Comparison of ENCODE assay signal across 8 cellular contexts in the genomic region with DNA sequence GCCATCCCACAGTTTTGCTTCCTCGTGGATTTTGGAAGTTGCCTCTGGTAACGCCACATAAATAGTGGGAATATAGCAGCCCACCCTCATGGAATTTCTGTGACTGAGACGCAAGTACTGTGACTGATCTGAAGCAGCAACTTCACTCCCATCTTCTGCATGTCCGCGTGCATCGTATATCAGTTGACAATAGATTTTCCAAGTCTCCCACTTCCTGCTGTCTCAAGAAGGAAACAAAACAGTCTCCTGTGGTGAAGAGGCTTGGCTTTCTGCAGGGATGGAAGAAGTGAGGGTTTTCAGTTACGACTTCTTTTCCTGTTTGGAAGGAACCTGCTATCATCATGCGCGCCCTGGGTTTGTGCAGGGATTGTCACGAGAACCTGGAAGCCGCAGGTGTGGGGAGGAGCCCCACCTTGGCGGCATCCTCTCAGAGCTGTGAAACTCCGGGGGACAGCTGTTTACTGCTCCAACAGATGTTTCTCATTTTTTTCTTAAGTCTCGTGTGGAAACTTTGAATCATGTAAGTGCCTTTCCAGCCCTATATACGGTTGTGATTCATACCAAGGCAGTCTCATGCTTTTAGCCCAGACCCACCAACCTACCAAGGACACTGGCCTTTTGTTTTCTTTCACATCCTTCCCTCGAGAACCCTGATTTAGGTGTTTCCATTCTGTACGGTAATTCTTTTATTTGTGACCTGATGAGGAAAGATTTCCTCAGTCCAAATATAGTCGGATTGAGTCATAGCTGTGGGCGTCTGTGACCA. TPM values are rescaled to one million over a fixed set of nuclear protein-coding genes. Genes with fewer than 3 reads are reported as not detected.
A peak's percentile ranks its signal among the peaks of the same experiment; 100 is the strongest.
DNase-seq lines count a peak whose midpoint lies in the region; ATAC-seq, FAIRE-seq and TF ChIP-seq lines count a peak whose summit lies in the region.

No MANE protein-coding gene starts in this region.

- no peaks in the 10 kb centered on the region for H3K27me3 ChIP-seq in BLaER1
- H3K27me3 ChIP-seq in ascending aorta, result no peaks in the 10 kb centered on the region

- no peak for ATAC-seq in GM18861 (IDR thresholded peaks at IDR 0.05; ENCODE audit: unreplicated experiment)

- intact Hi-C loops in ascending aorta (cut with DNase I), result loop anchor here (5.0 kb wide), 1 partner anchor 138 kb away; no protein-coding TSS in a partner anchor

- no peaks in the 10 kb centered on the region for H3K27me3 Mint-ChIP-seq in osteocyte (ENCODE audit: unreplicated experiment)

- peaks cover 23% of the 10 kb centered on the region for H3K4me1 Mint-ChIP-seq in osteocyte (ENCODE audit: unreplicated experiment)

- H3K4me1 ChIP-seq in BLaER1 (peaks cover 55% of the 10 kb centered on the region), ascending aorta (no peaks in the 10 kb centered on the region)

- TF ChIP-seq CTCF in osteocyte (IDR thresholded peaks at IDR 0.05) (no peak), ascending aorta (IDR thresholded peaks at IDR 0.05) (no peak)

- no peak overlapping the region for H3K4me3 ChIP-seq in BLaER1
- no peak overlapping the region for H3K4me3 ChIP-seq in ascending aorta

- FAIRE-seq in GM19239 (lab: Jason Lieb, UNC), result no peak

- H3K9me3 Mint-ChIP-seq in osteocyte (ENCODE audit: unreplicated experiment), result no peaks in the 10 kb centered on the region

- peak overlapping the region; percentile 81 for H3K4me2 ChIP-seq in BLaER1

- H3K36me3 Mint-ChIP-seq in osteocyte (ENCODE audit: unreplicated experiment), result no peaks in the 10 kb centered on the region

- peak overlapping the region; percentile 75 for H3K9ac ChIP-seq in BLaER1

- H3K27ac ChIP-seq in BLaER1 (peak overlapping the region; percentile 86), ascending aorta (no peak overlapping the region)

- H3K4me3 Mint-ChIP-seq in osteocyte (ENCODE audit: unreplicated experiment), result no peak overlapping the region

- H3K36me3 ChIP-seq in BLaER1, result peaks cover 4% of the 10 kb centered on the region; the same call in 1 of the 2 replicates
- no peaks in the 10 kb centered on the region for H3K36me3 ChIP-seq in ascending aorta

- peaks cover 10% of the 10 kb centered on the region for H3K9me3 ChIP-seq in BLaER1
- peaks cover 0 to 3% of the 10 kb centered on the region in 2 donors for H3K9me3 ChIP-seq in ascending aorta

- DNase-seq in NOMO-1 treated with dmso at 0.1 percent for 144 hours (lab: John Stamatoyannopoulos, UW; ENCODE audit: unreplicated experiment) (peak; percentile 24), amniotic stem cell (lab: John Stamatoyannopoulos, UW) (peak; percentile 68), osteocyte (ENCODE audit: extremely low spot score, unreplicated experiment) (no peak), GM19239 (ENCODE audit: insufficient read length, low spot score) (no peak), NCI-H146 (lab: John Stamatoyannopoulos, UW) (no peak), ascending aorta (ENCODE audit: low spot score in 2 of 2) (no peak)

- H4K20me1 ChIP-seq in BLaER1, result no peaks in the 10 kb centered on the region

- H3K27ac Mint-ChIP-seq in osteocyte (ENCODE audit: unreplicated experiment), result peak overlapping the region; percentile 85

RNA-seq across cellular contexts. Expression of gene WIPI1, which starts 57.5 kb away (rescaled TPM):
- total RNA-seq in osteocyte, result 74.5 and 78.1 TPM in 2 replicates
- 18.0 TPM for total RNA-seq in ascending aorta

Comparison
In these comparisons a context has a peak if more than half of its experiments do, and no peak if none do; other contexts are left out.
1. DNase-seq: peak in NOMO-1 treated with dmso at 0.1 percent for 144 hours (single experiment) and amniotic stem cell (single experiment); none in osteocyte (single experiment), GM19239 (single experiment), NCI-H146 (single experiment) and ascending aorta (0 of 2).